ENCODE assay signal across 1 cellular context in the genomic region with DNA sequence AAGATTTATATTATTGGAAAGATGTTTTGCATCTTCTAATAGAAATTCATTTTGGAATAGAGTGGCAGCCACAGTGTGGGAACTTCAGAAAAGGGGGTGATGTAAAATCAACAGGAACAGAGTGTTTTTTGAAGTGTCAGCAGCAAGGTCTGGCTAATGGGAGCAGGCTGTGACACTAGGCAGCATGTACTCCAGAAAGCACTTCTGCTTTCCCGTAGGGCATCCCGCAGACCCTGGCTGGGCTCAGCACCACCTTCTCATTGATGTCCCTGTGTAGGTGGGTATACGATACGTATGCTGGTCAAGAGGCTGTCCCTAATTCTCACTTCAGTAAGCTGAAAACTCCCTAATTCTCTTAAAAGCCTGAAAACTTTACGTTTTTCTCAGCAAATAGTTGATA.
TF ChIP-seq lines count a peak whose summit lies in the region.

No MANE protein-coding gene starts in this region.

TF ChIP-seq in IMR-90, 13 proteins besides CTCF, POLR2A, EP300 and RAD21:
- TF ChIP-seq CEBPB (IDR thresholded peaks at IDR 0.05; ENCODE audit: low read depth, low read length) (no peak), RCOR1 (IDR thresholded peaks at IDR 0.05; ENCODE audit: insufficient replicate concordance, low read length) (no peak), SMC3 (IDR thresholded peaks at IDR 0.05; ENCODE audit: low read depth, low read length) (no peak), MAFK (IDR thresholded peaks at IDR 0.05; ENCODE audit: low read depth, low read length) (no peak), CHD1 (IDR thresholded peaks at IDR 0.05; ENCODE audit: low read depth, low read length) (no peak), MXI1 (IDR thresholded peaks at IDR 0.05; ENCODE audit: borderline replicate concordance, low read depth, low read length) (no peak), NFE2L2 (IDR thresholded peaks at IDR 0.05; ENCODE audit: low read depth, low read length) (no peak), FOS (IDR thresholded peaks at IDR 0.05; ENCODE audit: low read depth, low read length) (no peak), RFX5 (IDR thresholded peaks at IDR 0.05; ENCODE audit: low read depth, low read length) (no peak), BHLHE40 (IDR thresholded peaks at IDR 0.05; ENCODE audit: low read depth, low read length) (no peak), MAZ (IDR thresholded peaks at IDR 0.05; ENCODE audit: borderline replicate concordance, low read depth, low read length) (no peak)
- TF ChIP-seq, protein P1, sequence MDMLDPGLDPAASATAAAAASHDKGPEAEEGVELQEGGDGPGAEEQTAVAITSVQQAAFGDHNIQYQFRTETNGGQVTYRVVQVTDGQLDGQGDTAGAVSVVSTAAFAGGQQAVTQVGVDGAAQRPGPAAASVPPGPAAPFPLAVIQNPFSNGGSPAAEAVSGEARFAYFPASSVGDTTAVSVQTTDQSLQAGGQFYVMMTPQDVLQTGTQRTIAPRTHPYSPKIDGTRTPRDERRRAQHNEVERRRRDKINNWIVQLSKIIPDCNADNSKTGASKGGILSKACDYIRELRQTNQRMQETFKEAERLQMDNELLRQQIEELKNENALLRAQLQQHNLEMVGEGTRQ (IDR thresholded peaks at IDR 0.05; ENCODE audit: low read depth, low read length) = no peak
- TF ChIP-seq, protein P2, sequence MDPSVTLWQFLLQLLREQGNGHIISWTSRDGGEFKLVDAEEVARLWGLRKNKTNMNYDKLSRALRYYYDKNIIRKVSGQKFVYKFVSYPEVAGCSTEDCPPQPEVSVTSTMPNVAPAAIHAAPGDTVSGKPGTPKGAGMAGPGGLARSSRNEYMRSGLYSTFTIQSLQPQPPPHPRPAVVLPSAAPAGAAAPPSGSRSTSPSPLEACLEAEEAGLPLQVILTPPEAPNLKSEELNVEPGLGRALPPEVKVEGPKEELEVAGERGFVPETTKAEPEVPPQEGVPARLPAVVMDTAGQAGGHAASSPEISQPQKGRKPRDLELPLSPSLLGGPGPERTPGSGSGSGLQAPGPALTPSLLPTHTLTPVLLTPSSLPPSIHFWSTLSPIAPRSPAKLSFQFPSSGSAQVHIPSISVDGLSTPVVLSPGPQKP (IDR thresholded peaks at IDR 0.05; ENCODE audit: borderline replicate concordance, low read depth, low read length) = no peak
TF ChIP-seq in IMR-90: peak in this region for 0.
